8 cellular contexts compared by ENCODE assay signal in genomic region chr4:124334119-124334518, GRCh38.
DNase-seq lines count a peak whose midpoint lies in the region; ATAC-seq, FAIRE-seq and TF ChIP-seq lines count a peak whose summit lies in the region.

No MANE protein-coding gene starts in this region.

- peaks cover 5% of the 10 kb centered on the region for H3K4me1 ChIP-seq in testis

- FAIRE-seq in GM12891 (lab: Jason Lieb, UNC), result no peak

- TF ChIP-seq CTCF in AG09319 (IDR thresholded peaks at IDR 0.05; ENCODE audit: low read depth, low read length) (peak; percentile 55), testis (IDR thresholded peaks at IDR 0.05) (peak; percentile 27 to 61 (median 39))

- H3K4me3 ChIP-seq in testis, result no peak overlapping the region

- no peaks in the 10 kb centered on the region for H3K36me3 ChIP-seq in testis (ENCODE audit: low read depth, missing control alignments)

- H3K27me3 ChIP-seq in testis, result no peaks in the 10 kb centered on the region

- 30 to 33% methylated on average over 3 of the region's 3 CpGs for WGBS in testis, 2 donors

- no peak overlapping the region for H3K27ac ChIP-seq in testis

- ATAC-seq in GM18870 (IDR thresholded peaks at IDR 0.05; ENCODE audit: unreplicated experiment) (peak; percentile 73), HG03439 (IDR thresholded peaks at IDR 0.05; ENCODE audit: unreplicated experiment) (no peak)

- TF ChIP-seq POLR2A in testis (IDR thresholded peaks at IDR 0.05) (no peak), GM12891 (IDR thresholded peaks at IDR 0.05; ENCODE audit: low read depth, low read length) (no peak)

- peak; percentile 58 for DNase-seq in AG09319 (ENCODE audit: extremely low read depth, low read depth)
- peak; percentile 24 for DNase-seq in NCI-H1436 (lab: John Stamatoyannopoulos, UW)
- DNase-seq in astrocyte of the hippocampus (ENCODE audit: low read depth, low spot score), result peak; percentile 81
- DNase-seq in iPS-NIHi11 (ENCODE audit: low spot score), result peak; percentile 45
- peak; percentile 65 for DNase-seq in testis
- DNase-seq in GM12891 (ENCODE audit: insufficient read length, low spot score), result no peak

- no peaks in the 10 kb centered on the region for H3K9me3 ChIP-seq in testis

- intact Hi-C loops in testis (cut with DNase I; ENCODE audit: low total_unique reads), result loop anchor here (10.0 kb wide), 1 partner anchor 951 kb away; no protein-coding TSS in a partner anchor

TF ChIP-seq in GM12891, 5 proteins besides CTCF, POLR2A, EP300 and RAD21:
- TF ChIP-seq POLR2AphosphoS5 (IDR thresholded peaks at IDR 0.05; ENCODE audit: low read depth, low read length) (no peak), TAF1 (IDR thresholded peaks at IDR 0.05; ENCODE audit: low read depth, low read length) (no peak)
